ENCODE assay signal across 22 cellular contexts in the genomic region with DNA sequence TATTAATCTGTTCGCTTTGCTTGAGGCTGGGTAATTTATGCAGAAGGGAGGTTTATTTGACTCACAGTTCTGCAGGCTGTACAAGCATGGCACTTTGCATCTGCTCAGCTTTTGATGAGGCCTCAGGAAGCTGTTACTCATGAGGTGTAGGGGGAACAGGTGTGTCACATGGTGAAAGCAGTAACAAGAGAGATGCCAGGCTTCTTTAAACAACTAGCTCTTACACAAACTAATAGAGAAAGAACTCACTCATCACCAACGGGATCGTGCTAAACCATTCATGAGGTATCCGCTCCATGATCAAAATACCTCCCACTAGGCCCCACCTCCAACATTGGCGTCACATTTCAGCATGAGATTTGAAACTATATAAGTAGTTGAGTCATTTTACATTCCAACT. TPM values are rescaled to one million over a fixed set of nuclear protein-coding genes. Genes with fewer than 3 reads are reported as not detected.
DNase-seq lines count a peak whose midpoint lies in the region; ATAC-seq and TF ChIP-seq lines count a peak whose summit lies in the region.
"Had no signal": no experiment of that assay in that cellular context is flagged by ENCODE, and none has a peak within 500 bp of the region (broad histone marks: within the 10 kb centered on the region; RNA-seq: fewer than 3 reads in every experiment).

No MANE protein-coding gene starts in this region.

- POLR2A ChIA-PET in activated CD4-positive, alpha-beta T cell treated with anti-CD3 and anti-CD28 coated beads, Interleukin-2, amount 10 ng/mL, durations not matched to agents 7 days and 5 days (lab: Charles Lee), result no interaction called here

- H3K79me2 ChIP-seq in GM23338 (replicated peaks; ENCODE audit: insufficient read depth), result no peaks in the 10 kb centered on the region
- H3K79me2 ChIP-seq: parathyroid adenoma had no signal

- H3K4me1 Mint-ChIP-seq in activated CD4-positive, alpha-beta T cell treated with anti-CD3 and anti-CD28 coated beads, Interleukin-2, amount 10 ng/mL, durations not matched to agents 7 days and 5 days, result peaks cover 11% of the 10 kb centered on the region
- no peaks in the 10 kb centered on the region; the same call in 1 of the 3 replicates for H3K4me1 Mint-ChIP-seq in GM23338

- H3K36me3 Mint-ChIP-seq in activated CD4-positive, alpha-beta T cell treated with anti-CD3 and anti-CD28 coated beads, Interleukin-2, amount 10 ng/mL, durations not matched to agents 7 days and 5 days (ENCODE audit: low read depth), result no peaks in the 10 kb centered on the region
- no peaks in the 10 kb centered on the region for H3K36me3 Mint-ChIP-seq in GM23338 (ENCODE audit: low read depth)
- H3K36me3 Mint-ChIP-seq: naive thymus-derived CD4-positive, alpha-beta T cell; WTC11 had no signal

- no peak overlapping the region for H3K4me3 Mint-ChIP-seq in activated CD4-positive, alpha-beta T cell treated with anti-CD3 and anti-CD28 coated beads, Interleukin-2, amount 10 ng/mL, durations not matched to agents 7 days and 5 days
- no peak overlapping the region for H3K4me3 Mint-ChIP-seq in GM23338
- H3K4me3 Mint-ChIP-seq: endodermal cell; naive thymus-derived CD4-positive, alpha-beta T cell; WTC11 had no signal

- no peaks in the 10 kb centered on the region for H3F3A ChIP-seq in GM23338 (replicated peaks; ENCODE audit: low read depth)

- peak; percentile 26 to 30 for DNase-seq in activated CD4-positive, alpha-beta T cell treated with anti-CD3 and anti-CD28 coated beads for 24 hours (ENCODE audit: low read depth in 2 of 2)
- no peak for DNase-seq in activated CD4-positive, alpha-beta T cell treated with anti-CD3 and anti-CD28 coated beads, Interleukin-2, amount 10 ng/mL, durations not matched to agents 7 days and 5 days
- DNase-seq in GM23338 (ENCODE audit: low spot score) (no peak), foreskin keratinocyte (no peak), left lobe of liver (ENCODE audit: low spot score) (no peak), NCI-H128 (lab: John Stamatoyannopoulos, UW; ENCODE audit: unreplicated experiment) (no peak), cerebellar nuclear complex (lab: John Stamatoyannopoulos, UW) (no peak)
- peak; percentile 52 for DNase-seq in stimulated activated CD4-positive, alpha-beta T cell treated with anti-CD3 and anti-CD28 coated beads, Interleukin-4, amount 100 ng/mL, for 24 hours
- DNase-seq: colonic mucosa; DMS79 treated with DMSO at 0.1 percent for 48 hours; endodermal cell; mesenchymal stem cell; naive thymus-derived CD4-positive, alpha-beta T cell; NCI-H1436; NCI-H510A treated with DMSO at 0.1 percent for 48 hours; SK-N-SH; stomach; upper lobe of left lung had no signal

- H3K27ac Mint-ChIP-seq in activated CD4-positive, alpha-beta T cell treated with anti-CD3 and anti-CD28 coated beads, Interleukin-2, amount 10 ng/mL, durations not matched to agents 7 days and 5 days, result no peak overlapping the region
- no peak overlapping the region for H3K27ac Mint-ChIP-seq in GM23338
- H3K27ac Mint-ChIP-seq: endodermal cell; naive thymus-derived CD4-positive, alpha-beta T cell; WTC11 had no signal

- CTCF ChIA-PET in activated CD4-positive, alpha-beta T cell treated with anti-CD3 and anti-CD28 coated beads, Interleukin-2, amount 10 ng/mL, durations not matched to agents 7 days and 5 days (lab: Charles Lee), result interaction anchor here (1.4 kb wide), 1 partner anchor 15 kb away, joined by 3 read pairs; no protein-coding TSS in a partner anchor

- H3K27me3 ChIP-seq in GM23338 (ENCODE audit: insufficient read depth), result no peaks in the 10 kb centered on the region
- no peaks in the 10 kb centered on the region for H3K27me3 ChIP-seq in foreskin keratinocyte
- H3K27me3 ChIP-seq: colonic mucosa, stomach, upper lobe of left lung had no signal

- peaks cover 2% of the 10 kb centered on the region for H3K9me3 Mint-ChIP-seq in activated CD4-positive, alpha-beta T cell treated with anti-CD3 and anti-CD28 coated beads, Interleukin-2, amount 10 ng/mL, durations not matched to agents 7 days and 5 days
- no peaks in the 10 kb centered on the region for H3K9me3 Mint-ChIP-seq in GM23338
- H3K9me3 Mint-ChIP-seq: endodermal cell; naive thymus-derived CD4-positive, alpha-beta T cell had no signal

- no peak overlapping the region for H3K4me3 ChIP-seq in GM23338
- H3K4me3 ChIP-seq: colonic mucosa, stomach, upper lobe of left lung had no signal

- TF ChIP-seq CTCF in GM23338 (conservative IDR thresholded peaks at IDR 0.05; ENCODE audit: low read depth in 2 of 2) (no peak), foreskin keratinocyte (conservative IDR thresholded peaks at IDR 0.05) (no peak)

- no peaks in the 10 kb centered on the region for H3K27me3 Mint-ChIP-seq in activated CD4-positive, alpha-beta T cell treated with anti-CD3 and anti-CD28 coated beads, Interleukin-2, amount 10 ng/mL, durations not matched to agents 7 days and 5 days
- peaks cover 3% of the 10 kb centered on the region for H3K27me3 Mint-ChIP-seq in GM23338 (ENCODE audit: insufficient read depth, low read depth, poor library complexity)
- H3K27me3 Mint-ChIP-seq: naive thymus-derived CD4-positive, alpha-beta T cell had no signal

- H4K20me1 ChIP-seq in GM23338 (replicated peaks; ENCODE audit: insufficient read depth), result no peaks in the 10 kb centered on the region

- H3K9me2 ChIP-seq in GM23338 (ENCODE audit: insufficient read depth), result no peaks in the 10 kb centered on the region
- H3K9me2 ChIP-seq: SK-N-SH had no signal

- H3K4me1 ChIP-seq in GM23338 (ENCODE audit: insufficient read depth) (no peaks in the 10 kb centered on the region), foreskin keratinocyte (peaks cover 14% of the 10 kb centered on the region)
- H3K4me1 ChIP-seq: colonic mucosa, parathyroid adenoma had no signal

- ATAC-seq in GM23338 (no peak), foreskin keratinocyte (peak; percentile 36), left lobe of liver (no peak)
- ATAC-seq: naive thymus-derived CD4-positive, alpha-beta T cell; WTC11 had no signal

- H3K4me2 ChIP-seq in GM23338, result no peak overlapping the region
- H3K4me2 ChIP-seq: SK-N-SH had no signal

- H2AFZ ChIP-seq in GM23338, result peak overlapping the region; percentile 44; the same call in 1 of the 2 replicates
- H2AFZ ChIP-seq: parathyroid adenoma had no signal

- H3K36me3 ChIP-seq in GM23338 (ENCODE audit: insufficient read depth), result no peaks in the 10 kb centered on the region
- H3K36me3 ChIP-seq: colonic mucosa, stomach, upper lobe of left lung had no signal

- H3K27ac ChIP-seq in GM23338 (ENCODE audit: low read depth) (no peak overlapping the region), foreskin keratinocyte (no peak overlapping the region)
- H3K27ac ChIP-seq: colonic mucosa, HL-60, parathyroid adenoma, RWPE1, stomach, upper lobe of left lung had no signal

TF ChIP-seq in GM23338, 12 proteins besides CTCF, POLR2A, EP300 and RAD21:
- TF ChIP-seq ZNF331 (CRISPR knock-in tag; IDR thresholded peaks at IDR 0.05; ENCODE audit: low read depth) (no peak), POLR2AphosphoS5 (IDR thresholded peaks at IDR 0.05; ENCODE audit: low read depth) (no peak), EZH2 (IDR thresholded peaks at IDR 0.05; ENCODE audit: low read depth, unreplicated experiment) (no peak), CREB1 (CRISPR knock-in tag; IDR thresholded peaks at IDR 0.05; ENCODE audit: low read depth) (no peak), JUNB (IDR thresholded peaks at IDR 0.05; ENCODE audit: unreplicated experiment) (no peak)

RNA-seq across cellular contexts. Expression of a gene that starts 34.4 kb away (rescaled TPM):
- total RNA-seq in activated CD4-positive, alpha-beta T cell treated with anti-CD3 and anti-CD28 coated beads, Interleukin-2, amount 10 ng/mL, durations not matched to agents 7 days and 5 days, result 10 to 100 TPM; 21.0 to 23.8 TPM
- 40.3 and 71.4 TPM in 2 replicates for total RNA-seq in GM23338 (2014; rRNA removed; shearing (Covaris generic))
- 13.3 and 16.9 TPM in 2 replicates for polyA plus RNA-seq in GM23338 (2016; fragmentation: Nextera tagmentation; extraction: Ambion mirVana)
- total RNA-seq in foreskin keratinocyte, result 40.2 and 43.1 TPM in 2 replicates
- polyA plus RNA-seq in foreskin keratinocyte, result 9.9 and 15.5 TPM in 2 replicates
- 97.5 TPM for total RNA-seq in left lobe of liver

Comparison
In these comparisons a context has a peak if more than half of its experiments do, and no peak if none do; other contexts are left out.
1. DNase-seq: peak in activated CD4-positive, alpha-beta T cell treated with anti-CD3 and anti-CD28 coated beads for 24 hours (2 of 2) and stimulated activated CD4-positive, alpha-beta T cell treated with anti-CD3 and anti-CD28 coated beads, Interleukin-4, amount 100 ng/mL, for 24 hours (single experiment); none in activated CD4-positive, alpha-beta T cell treated with anti-CD3 and anti-CD28 coated beads, Interleukin-2, amount 10 ng/mL, durations not matched to agents 7 days and 5 days (single experiment), GM23338 (single experiment), foreskin keratinocyte (0 of 2), left lobe of liver (single experiment), NCI-H128 (single experiment) and cerebellar nuclear complex (0 of 2).